Comparison of ENCODE assay signal across 8 cellular contexts in genomic region chrY:18445853-18446252, GRCh38.
DNase-seq lines count a peak whose midpoint lies in the region; ATAC-seq, FAIRE-seq and TF ChIP-seq lines count a peak whose summit lies in the region.
"Not testable (repeated sequence)": the region's sequence is repeated elsewhere in the genome, so short reads cannot be mapped to it uniquely, and the experiment has no call there.

No MANE protein-coding gene starts in this region.

- not testable (repeated sequence) for H3K79me2 ChIP-seq in GM23338 (replicated peaks; ENCODE audit: insufficient read depth)

- not testable (repeated sequence) for H3K27me3 ChIP-seq in GM23338 (ENCODE audit: insufficient read depth); RWPE2 (ENCODE audit: insufficient read depth, poor library complexity, severe bottlenecking)

- H3K4me3 ChIP-seq in GM23338; RWPE2 (ENCODE audit: severe bottlenecking): not testable (repeated sequence)

- H3K9me3 Mint-ChIP-seq in GM23338; activated naive CD8-positive, alpha-beta T cell treated with anti-CD3 and anti-CD28 coated beads, Interleukin-2, amount 10 ng/mL, durations not matched to agents 7 days and 5 days; natural killer cell: not testable (repeated sequence)

- H3K4me1 ChIP-seq in GM23338 (ENCODE audit: insufficient read depth); RWPE2 (ENCODE audit: insufficient read depth, poor library complexity, severe bottlenecking): not testable (repeated sequence)

- H3K27ac ChIP-seq in GM23338 (ENCODE audit: low read depth); RWPE2 (ENCODE audit: poor library complexity, severe bottlenecking): not testable (repeated sequence)

- DNase-seq in GM23338 (ENCODE audit: low spot score); RWPE2 (ENCODE audit: low spot score); activated naive CD8-positive, alpha-beta T cell treated with anti-CD3 and anti-CD28 coated beads, Interleukin-2, amount 10 ng/mL, durations not matched to agents 7 days and 5 days; natural killer cell: not testable (repeated sequence)

- not testable (repeated sequence) for H2AFZ ChIP-seq in GM23338

- FAIRE-seq in G401.6 (lab: Jason Lieb, UNC): peak; percentile 79

- H3K36me3 Mint-ChIP-seq in GM23338 (ENCODE audit: low read depth); activated naive CD8-positive, alpha-beta T cell treated with anti-CD3 and anti-CD28 coated beads, Interleukin-2, amount 10 ng/mL, durations not matched to agents 7 days and 5 days; natural killer cell: not testable (repeated sequence)

- not testable (repeated sequence) for H3K27ac Mint-ChIP-seq in GM23338; activated naive CD8-positive, alpha-beta T cell treated with anti-CD3 and anti-CD28 coated beads, Interleukin-2, amount 10 ng/mL, durations not matched to agents 7 days and 5 days; natural killer cell

- H3K27me3 Mint-ChIP-seq in GM23338 (ENCODE audit: insufficient read depth, low read depth, poor library complexity); activated naive CD8-positive, alpha-beta T cell treated with anti-CD3 and anti-CD28 coated beads, Interleukin-2, amount 10 ng/mL, durations not matched to agents 7 days and 5 days; natural killer cell (ENCODE audit: low read depth in 2 of 2): not testable (repeated sequence)

- H3K9me2 ChIP-seq in GM23338 (ENCODE audit: insufficient read depth): not testable (repeated sequence)

- intact Hi-C loops in natural killer cell (cut with micrococcal nuclease): not testable (repeated sequence)

- H3K36me3 ChIP-seq in GM23338 (ENCODE audit: insufficient read depth); RWPE2 (ENCODE audit: low read depth): not testable (repeated sequence)

- ATAC-seq in GM19452 (IDR thresholded peaks at IDR 0.05; ENCODE audit: unreplicated experiment) (peak; percentile 91), GM23338 (peak; percentile 76), HG02973 (IDR thresholded peaks at IDR 0.05; ENCODE audit: unreplicated experiment) (peak; percentile 88), HG03432 (IDR thresholded peaks at IDR 0.05; ENCODE audit: unreplicated experiment) (peak; percentile 92), RWPE2 (ENCODE audit: low read depth) (peak; percentile 52; the same call in 2 of the 3 replicates), natural killer cell (peak in 2 of 3 donors; percentile 39 to 77)
- ATAC-seq in activated naive CD8-positive, alpha-beta T cell treated with anti-CD3 and anti-CD28 coated beads, Interleukin-2, amount 10 ng/mL, durations not matched to agents 7 days and 5 days (ENCODE audit: low read depth): peak; percentile 65

- not testable (repeated sequence) for H3K4me3 Mint-ChIP-seq in GM23338; activated naive CD8-positive, alpha-beta T cell treated with anti-CD3 and anti-CD28 coated beads, Interleukin-2, amount 10 ng/mL, durations not matched to agents 7 days and 5 days; natural killer cell

- H3K9me3 ChIP-seq in RWPE2 (ENCODE audit: severe bottlenecking): not testable (repeated sequence)

- not testable (repeated sequence) for TF ChIP-seq CTCF in GM23338 (conservative IDR thresholded peaks at IDR 0.05; ENCODE audit: low read depth in 2 of 2); RWPE2 (IDR thresholded peaks at IDR 0.05; ENCODE audit: poor library complexity, severe bottlenecking); natural killer cell (IDR thresholded peaks at IDR 0.05)

- not testable (repeated sequence) for H3F3A ChIP-seq in GM23338 (replicated peaks; ENCODE audit: low read depth)

- not testable (repeated sequence) for H3K4me1 Mint-ChIP-seq in GM23338; activated naive CD8-positive, alpha-beta T cell treated with anti-CD3 and anti-CD28 coated beads, Interleukin-2, amount 10 ng/mL, durations not matched to agents 7 days and 5 days; natural killer cell

- POLR2A ChIA-PET in activated naive CD8-positive, alpha-beta T cell treated with anti-CD3 and anti-CD28 coated beads, Interleukin-2, amount 10 ng/mL, durations not matched to agents 7 days and 5 days (lab: Charles Lee): not testable (repeated sequence)

- not testable (repeated sequence) for H3K4me2 ChIP-seq in GM23338

- H4K20me1 ChIP-seq in GM23338 (replicated peaks; ENCODE audit: insufficient read depth): not testable (repeated sequence)
